ENCODE assay signal across 8 cellular contexts in the genomic region with DNA sequence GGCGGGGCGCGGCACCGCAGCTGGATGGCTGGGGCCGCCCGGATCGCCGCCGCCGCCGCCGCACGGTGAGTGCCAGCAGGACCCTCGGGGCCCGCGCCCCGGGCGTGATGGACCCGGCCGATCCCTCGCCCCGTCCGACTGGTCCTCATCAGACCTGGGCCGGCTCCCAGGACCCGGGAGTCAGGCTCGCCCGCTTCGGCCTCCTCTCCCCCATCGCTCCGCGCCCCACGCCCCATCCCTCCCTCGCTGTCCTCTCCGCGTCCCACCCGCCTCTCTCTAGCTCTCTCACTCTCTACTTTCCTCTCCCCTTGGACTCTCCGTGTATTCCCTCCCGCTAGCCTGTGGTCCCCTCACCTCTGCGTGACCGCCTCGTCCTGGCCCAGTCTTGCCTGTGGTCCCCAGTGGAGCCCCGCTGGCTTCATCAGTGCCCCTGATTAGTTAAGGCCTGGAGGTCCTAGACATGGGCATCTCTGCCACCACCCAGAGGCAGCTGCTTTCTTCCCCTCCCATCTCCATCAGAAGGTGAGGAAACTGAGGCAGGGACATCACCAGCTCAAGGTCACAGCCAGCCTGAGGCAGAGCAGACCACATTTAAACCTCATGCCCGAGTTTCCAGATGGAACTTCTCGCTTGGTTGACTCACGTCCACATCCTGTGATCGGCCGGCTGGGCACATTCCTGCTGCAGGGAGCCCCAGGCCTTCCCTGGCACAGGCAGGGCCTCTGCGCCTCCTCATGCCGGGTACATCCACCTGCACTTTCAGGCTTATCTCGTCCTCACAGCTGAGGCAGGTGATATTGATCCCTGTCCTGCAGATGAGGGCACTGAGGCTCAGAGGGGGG. TPM values are rescaled to one million over a fixed set of nuclear protein-coding genes. Genes with fewer than 3 reads are reported as not detected.
DNase-seq lines count a peak whose midpoint lies in the region; ATAC-seq and TF ChIP-seq lines count a peak whose summit lies in the region.

No MANE protein-coding gene starts in this region.

- peaks cover 7% of the 10 kb centered on the region for H3K4me1 ChIP-seq in KMS-11 (ENCODE audit: low read depth, poor library complexity, severe bottlenecking)
- peaks cover 10% of the 10 kb centered on the region for H3K4me1 ChIP-seq in iPS-15b (ENCODE audit: control insufficient read depth, insufficient read depth, low read length)
- H3K4me1 ChIP-seq in skeletal muscle tissue (ENCODE audit: control insufficient read depth in 3 of 3, insufficient read depth in 3 of 3, low read length in 3 of 3) = peaks cover 27 to 39% (median 35%) of the 10 kb centered on the region in 3 donors

- H3K27me3 ChIP-seq in KMS-11 (ENCODE audit: insufficient read depth, low read depth) (no peaks in the 10 kb centered on the region), iPS-15b (ENCODE audit: control insufficient read depth, insufficient read depth, low read length) (no peaks in the 10 kb centered on the region), skeletal muscle tissue (ENCODE audit: control insufficient read depth in 3 of 3, insufficient read depth in 3 of 3, low read length in 3 of 3) (no peaks in the 10 kb centered on the region)

- peak overlapping the region; percentile 37; the same call in 1 of the 2 replicates for H3K9ac ChIP-seq in KMS-11
- H3K9ac ChIP-seq in iPS-15b (ENCODE audit: low read depth, low read length) = peak overlapping the region; percentile 87
- peak overlapping the region; percentile 75 to 93 (median 93) for H3K9ac ChIP-seq in skeletal muscle tissue (ENCODE audit: low read depth in 1 of 3, low read length in 3 of 3)

- H3K27ac ChIP-seq in KMS-11 (no peak overlapping the region), skeletal muscle tissue (ENCODE audit: low read depth, low read length) (peak overlapping the region; percentile 88)

- no peak for ATAC-seq in GM18909 (IDR thresholded peaks at IDR 0.05; ENCODE audit: poor library complexity, unreplicated experiment)

- in situ Hi-C loops in astrocyte of the spinal cord (cut with HindIII; ENCODE audit: low sequenced_read_pairs) (no loop called here), GM13977 (cut with MboI; ENCODE audit: low pct_unique_long_range_greater_than_20kb, low sequenced_read_pairs, unreplicated experiment) (loop anchor here (25.0 kb wide), 1 partner anchor 703 kb away; no protein-coding TSS in a partner anchor)

- H3K36me3 ChIP-seq in KMS-11 (ENCODE audit: insufficient read depth) = no peaks in the 10 kb centered on the region
- H3K36me3 ChIP-seq in iPS-15b (ENCODE audit: control insufficient read depth, insufficient read depth, low read length) = peaks cover 12% of the 10 kb centered on the region
- H3K36me3 ChIP-seq in skeletal muscle tissue (ENCODE audit: control insufficient read depth in 3 of 3, insufficient read depth in 3 of 3, low read length in 3 of 3) = peaks cover 10 to 22% (median 12%) of the 10 kb centered on the region in 3 donors

- no peaks in the 10 kb centered on the region for H4K20me1 ChIP-seq in KMS-11 (ENCODE audit: insufficient read depth)

- no peaks in the 10 kb centered on the region for H3K9me3 ChIP-seq in iPS-15b (ENCODE audit: control insufficient read depth, insufficient read depth, low read length)
- H3K9me3 ChIP-seq in skeletal muscle tissue (ENCODE audit: control insufficient read depth in 3 of 3, low read length in 3 of 3) = no peaks in the 10 kb centered on the region

- peak; percentile 72 for DNase-seq in NCI-H748 (lab: John Stamatoyannopoulos, UW; ENCODE audit: unreplicated experiment)
- no peak for DNase-seq in NCI-H748 treated with DMSO at 0.1 percent for 48 hours (lab: John Stamatoyannopoulos, UW)
- DNase-seq in astrocyte of the spinal cord (ENCODE audit: low read depth, low spot score) = peak; percentile 79
- no peak for DNase-seq in GM13977 (ENCODE audit: low spot score)

- peak overlapping the region; percentile 82 for H2AFZ ChIP-seq in KMS-11 (ENCODE audit: low read depth)

- peak overlapping the region; percentile 100 for H3K4me2 ChIP-seq in KMS-11

- H3K79me2 ChIP-seq in KMS-11 (ENCODE audit: insufficient read depth, low read depth) = no peaks in the 10 kb centered on the region

- TF ChIP-seq CTCF in KMS-11 (conservative IDR thresholded peaks at IDR 0.05; ENCODE audit: low read depth, low read length) (no peak), astrocyte of the spinal cord (IDR thresholded peaks at IDR 0.05; ENCODE audit: low read depth, low read length) (no peak), GM13977 (IDR thresholded peaks at IDR 0.05; ENCODE audit: extremely low read depth, insufficient read depth, missing control alignments) (no peak)

- H3K4me3 ChIP-seq in KMS-11 (IDR thresholded peaks at IDR 0.05; ENCODE audit: insufficient read depth, low read depth, low read length) = no peak overlapping the region
- peak overlapping the region; percentile 82 for H3K4me3 ChIP-seq in astrocyte of the spinal cord (ENCODE audit: low read depth, low read length)
- H3K4me3 ChIP-seq in iPS-15b (ENCODE audit: low read depth, low read length) = peak overlapping the region; percentile 91
- peak overlapping the region; percentile 86 to 96 (median 89) for H3K4me3 ChIP-seq in skeletal muscle tissue (ENCODE audit: low read length in 3 of 3)

RNA-seq across cellular contexts. Expression of a gene that starts 0.4 kb away (rescaled TPM):
- total RNA-seq in skeletal muscle tissue = 16.7 TPM

RNA-seq across cellular contexts. Expression of a gene that starts 17.4 kb away (rescaled TPM):
- total RNA-seq in skeletal muscle tissue = 146 TPM

RNA-seq across cellular contexts. Expression of a gene that starts 30.5 kb away (rescaled TPM):
- 2.6 TPM for total RNA-seq in skeletal muscle tissue

RNA-seq across cellular contexts. Expression of a gene that starts 40.1 kb away (rescaled TPM):
- 44.9 TPM for total RNA-seq in skeletal muscle tissue

RNA-seq across cellular contexts. Expression of a gene that starts 56.3 kb away (rescaled TPM):
- total RNA-seq in skeletal muscle tissue = 1.6 TPM

Comparison
In these comparisons a context has a peak if more than half of its experiments do, and no peak if none do; other contexts are left out.
1. DNase-seq: peak in NCI-H748 (single experiment) and astrocyte of the spinal cord (single experiment); none in NCI-H748 treated with DMSO at 0.1 percent for 48 hours (single experiment) and GM13977 (single experiment).
2. H3K9ac ChIP-seq: peak in every context shown above with its lines; median percentile 93 in skeletal muscle tissue; 87 in iPS-15b; 37 in KMS-11.